In the genomic region with DNA sequence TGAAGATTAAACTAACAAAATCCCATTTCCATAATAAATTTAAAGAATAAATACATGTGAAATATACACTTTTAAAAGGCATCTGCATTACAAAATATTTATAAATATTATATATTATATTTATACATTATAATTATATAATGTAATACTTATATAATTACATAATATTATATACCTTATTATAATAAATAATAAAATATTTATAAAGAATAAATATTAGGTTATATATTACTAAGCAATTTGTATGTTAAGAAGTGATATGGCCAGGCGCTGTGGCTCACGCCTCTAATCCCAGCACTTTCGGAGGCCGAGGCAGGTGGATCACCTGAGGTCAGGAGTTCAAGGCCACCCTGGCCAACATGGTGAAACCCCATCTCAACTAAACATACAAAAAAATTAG, we compare ENCODE assay signal across 25 cellular contexts.
"Had no signal": no experiment of that assay in that cellular context is flagged by ENCODE, and none has a peak within 500 bp of the region (broad histone marks: within the 10 kb centered on the region; RNA-seq: fewer than 3 reads in every experiment).

No MANE protein-coding gene starts in this region.

- H3K9me3 ChIP-seq: left lung, lower lobe of right lung, right atrium auricular region, spleen, suprapubic skin, thoracic aorta, tibial artery, upper lobe of right lung had no signal

- H3K27me3 ChIP-seq: left lung, right atrium auricular region, spleen, suprapubic skin, tibial artery, upper lobe of right lung had no signal

- H3K4me3 ChIP-seq: left lung, lower lobe of right lung, right atrium auricular region, skin epidermis, spleen, suprapubic skin, thoracic aorta, tibial artery, upper lobe of right lung had no signal

- H3K4me1 ChIP-seq: spleen had no signal

- DNase-seq: hippocampal formation; left colon; left lung; lower lobe of right lung; mammary epithelial cell; mesenchymal stem cell; naive thymus-derived CD8-positive, alpha-beta T cell; nucleus accumbens; spleen; stimulated activated CD4-positive, alpha-beta T cell treated with anti-CD3 and anti-CD28 coated beads, Interleukin-4, amount 100 ng/mL, for 24 hours; stimulated activated naive CD4-positive, alpha-beta T cell; tibial artery; trophoblast cell; upper lobe of right lung had no signal

- H3K4me1 Mint-ChIP-seq: naive thymus-derived CD8-positive, alpha-beta T cell; stimulated activated effector memory CD8-positive, alpha-beta T cell treated with anti-CD3 and anti-CD28 coated beads, Interleukin-12 subunit alpha, Interleukin-12 subunit beta, amount 100 ng/mL, for 72 hours had no signal

- H3K4me3 Mint-ChIP-seq: naive thymus-derived CD8-positive, alpha-beta T cell; nephron; neural crest cell; stimulated activated effector memory CD8-positive, alpha-beta T cell treated with anti-CD3 and anti-CD28 coated beads, Interleukin-12 subunit alpha, Interleukin-12 subunit beta, amount 100 ng/mL, for 72 hours; stimulated activated naive CD8-positive, alpha-beta T cell treated with anti-CD3 and anti-CD28 coated beads, Interleukin-15, Interleukin-2, amounts not matched to agents 100 ng/mL and 50 ng/mL, for 24 hours had no signal

- H3K27me3 Mint-ChIP-seq: progenitor cell of endocrine pancreas; stimulated activated naive CD8-positive, alpha-beta T cell treated with anti-CD3 and anti-CD28 coated beads, Interleukin-15, Interleukin-2, amounts not matched to agents 100 ng/mL and 50 ng/mL, for 24 hours had no signal

- H3K36me3 ChIP-seq: left lung, lower lobe of right lung, right atrium auricular region, spleen, suprapubic skin, thoracic aorta, tibial artery, upper lobe of right lung had no signal

- H3K27ac ChIP-seq: left lung, lower lobe of right lung, right atrium auricular region, skin epidermis, spleen, suprapubic skin, thoracic aorta, tibial artery, upper lobe of right lung had no signal

- H3K27ac Mint-ChIP-seq: naive thymus-derived CD8-positive, alpha-beta T cell; progenitor cell of endocrine pancreas; stimulated activated effector memory CD8-positive, alpha-beta T cell treated with anti-CD3 and anti-CD28 coated beads, Interleukin-12 subunit alpha, Interleukin-12 subunit beta, amount 100 ng/mL, for 72 hours; stimulated activated naive CD8-positive, alpha-beta T cell treated with anti-CD3 and anti-CD28 coated beads, Interleukin-15, Interleukin-2, amounts not matched to agents 100 ng/mL and 50 ng/mL, for 24 hours had no signal

- H3K9me3 Mint-ChIP-seq: nephron; neural crest cell; stimulated activated effector memory CD8-positive, alpha-beta T cell treated with anti-CD3 and anti-CD28 coated beads, Interleukin-12 subunit alpha, Interleukin-12 subunit beta, amount 100 ng/mL, for 72 hours; stimulated activated naive CD8-positive, alpha-beta T cell treated with anti-CD3 and anti-CD28 coated beads, Interleukin-15, Interleukin-2, amounts not matched to agents 100 ng/mL and 50 ng/mL, for 24 hours had no signal

- H3K36me3 Mint-ChIP-seq: naive thymus-derived CD8-positive, alpha-beta T cell; stimulated activated effector memory CD8-positive, alpha-beta T cell treated with anti-CD3 and anti-CD28 coated beads, Interleukin-12 subunit alpha, Interleukin-12 subunit beta, amount 100 ng/mL, for 72 hours had no signal

- FAIRE-seq: keratinocyte had no signal

- ATAC-seq: left colon; left lung; lower lobe of right lung; naive thymus-derived CD8-positive, alpha-beta T cell; sciatic nerve; stimulated activated effector memory CD8-positive, alpha-beta T cell treated with anti-CD3 and anti-CD28 coated beads, Interleukin-12 subunit alpha, Interleukin-12 subunit beta, amount 100 ng/mL, for 72 hours; upper lobe of right lung had no signal
